1 cellular context compared by ENCODE assay signal in genomic region chr20:8114612-8115011, GRCh38.
TF ChIP-seq lines count a peak whose summit lies in the region.
"Not testable (repeated sequence)": the region's sequence is repeated elsewhere in the genome, so short reads cannot be mapped to it uniquely, and the experiment has no call there.

No MANE protein-coding gene starts in this region.

TF ChIP-seq in HepG2, 621 proteins besides CTCF, POLR2A, EP300 and RAD21 (continued from another document and continues in another):
- TF ChIP-seq ZGPAT (CRISPR knock-in tag; IDR thresholded peaks at IDR 0.05) (peak; percentile 64; the same call in 1 of the 2 replicates), HMGXB4 (CRISPR knock-in tag; IDR thresholded peaks at IDR 0.05; ENCODE audit: borderline replicate concordance in 1 of 2, low read depth in 1 of 2) (peak in 1 of 2 experiments; percentile 43; a peak in 1 of 4 replicates), DRAP1 (CRISPR knock-in tag; IDR thresholded peaks at IDR 0.05) (0 out of 2 replicates have a peak, but pooled peaks have one; percentile 14), TAF1 (CRISPR knock-in tag; IDR thresholded peaks at IDR 0.05) (peak; percentile 70; the same call in 1 of the 2 replicates), RERE (CRISPR knock-in tag; IDR thresholded peaks at IDR 0.05; ENCODE audit: low read depth) (peak; percentile 39; the same call in 1 of the 2 replicates), FOXO1 (CRISPR knock-in tag; IDR thresholded peaks at IDR 0.05) (0 out of 2 replicates have a peak, but pooled peaks have one; percentile 28), HNF4A (CRISPR knock-in tag; IDR thresholded peaks at IDR 0.05) (0 out of 2 replicates have a peak, but pooled peaks have one; percentile 12), PHF8 (CRISPR knock-in tag; IDR thresholded peaks at IDR 0.05) (peak; percentile 62), TFE3 (CRISPR knock-in tag; IDR thresholded peaks at IDR 0.05) (0 out of 2 replicates have a peak, but pooled peaks have one; percentile 16), ARID5B (CRISPR knock-in tag; IDR thresholded peaks at IDR 0.05) (peak; percentile 56; the same call in 1 of the 2 replicates), BRD4 (CRISPR knock-in tag; IDR thresholded peaks at IDR 0.05) (peak; percentile 74; the same call in 1 of the 2 replicates), YY1 (IDR thresholded peaks at IDR 0.05; ENCODE audit: insufficient read depth, insufficient replicate concordance, low read depth, low read length) (peak; percentile 82), KLF6 (CRISPR knock-in tag; IDR thresholded peaks at IDR 0.05) (0 out of 2 replicates have a peak, but pooled peaks have one; percentile 31), GATAD1 (CRISPR knock-in tag; IDR thresholded peaks at IDR 0.05) (peak; percentile 34; the same call in 1 of the 2 replicates), ATF3 (CRISPR knock-in tag; IDR thresholded peaks at IDR 0.05) (0 out of 2 replicates have a peak, but pooled peaks have one; percentile 34), SALL1 (CRISPR knock-in tag; IDR thresholded peaks at IDR 0.05) (peak; percentile 60), ZNF350 (CRISPR knock-in tag; IDR thresholded peaks at IDR 0.05; ENCODE audit: borderline replicate concordance, low read depth) (peak; percentile 31; the same call in 1 of the 2 replicates), ZNF574 (CRISPR knock-in tag; IDR thresholded peaks at IDR 0.05) (peak; percentile 57), ETV6 (CRISPR knock-in tag; conservative IDR thresholded peaks at IDR 0.05) (0 out of 2 replicates have a peak, but pooled peaks have one; percentile 18), KDM2A (CRISPR knock-in tag; IDR thresholded peaks at IDR 0.05; ENCODE audit: borderline replicate concordance, low read depth) (peak; percentile 48; the same call in 1 of the 2 replicates), ZNF629 (CRISPR knock-in tag; conservative IDR thresholded peaks at IDR 0.05) (0 out of 2 replicates have a peak, but pooled peaks have one; percentile 21), NR2F6 (CRISPR knock-in tag; IDR thresholded peaks at IDR 0.05) (peak; percentile 52), FOXP4 (CRISPR knock-in tag; IDR thresholded peaks at IDR 0.05) (0 out of 2 replicates have a peak, but pooled peaks have one; percentile 16), ZNF792 (CRISPR knock-in tag; IDR thresholded peaks at IDR 0.05) (peak; percentile 32; the same call in 1 of the 2 replicates), ZNF292 (CRISPR knock-in tag; IDR thresholded peaks at IDR 0.05; ENCODE audit: borderline replicate concordance, low read depth) (0 out of 2 replicates have a peak, but pooled peaks have one; percentile 65), CEBPG (CRISPR knock-in tag; IDR thresholded peaks at IDR 0.05) (peak; percentile 72), ZNF691 (CRISPR knock-in tag; IDR thresholded peaks at IDR 0.05; ENCODE audit: borderline replicate concordance, low read depth) (peak; percentile 82; the same call in 1 of the 2 replicates), RARA (CRISPR knock-in tag; IDR thresholded peaks at IDR 0.05) (peak; percentile 56), KMT2A (CRISPR knock-in tag; IDR thresholded peaks at IDR 0.05) (peak; percentile 64), MYC (CRISPR knock-in tag; IDR thresholded peaks at IDR 0.05; ENCODE audit: borderline replicate concordance) (peak; percentile 59; the same call in 1 of the 2 replicates), ZMYM4 (CRISPR knock-in tag; IDR thresholded peaks at IDR 0.05) (peak; percentile 45; the same call in 1 of the 2 replicates), SOX5 (CRISPR knock-in tag; IDR thresholded peaks at IDR 0.05; ENCODE audit: borderline replicate concordance) (0 out of 2 replicates have a peak, but pooled peaks have one; percentile 16), ZNF644 (CRISPR knock-in tag; IDR thresholded peaks at IDR 0.05; ENCODE audit: low read depth) (peak; percentile 34; the same call in 1 of the 2 replicates), GATAD2A (CRISPR knock-in tag; IDR thresholded peaks at IDR 0.05) (peak; percentile 42)
- TF ChIP-seq NR2F6 (IDR thresholded peaks at IDR 0.05), result not testable (repeated sequence)
